2 cellular contexts compared by ENCODE assay signal in genomic region chr11:12180257-12181205, GRCh38.
TF ChIP-seq lines count a peak whose summit lies in the region.

No MANE protein-coding gene starts in this region.

TF ChIP-seq in SK-N-SH, 30 proteins besides CTCF, POLR2A, EP300 and RAD21 (continued from another document):
- TF ChIP-seq USF2 (IDR thresholded peaks at IDR 0.05; ENCODE audit: borderline replicate concordance, low read depth, low read length) (no peak), MXI1 (IDR thresholded peaks at IDR 0.05; ENCODE audit: low read depth, low read length) (no peak), POLR2AphosphoS5 (IDR thresholded peaks at IDR 0.05; ENCODE audit: low read depth, low read length) (no peak), PBX3 (IDR thresholded peaks at IDR 0.05) (no peak), FOXJ3 (CRISPR knock-in tag; IDR thresholded peaks at IDR 0.05) (no peak)

TF ChIP-seq in SK-N-SH treated with all-trans-retinoic acid at 6 μM for 48 hours, 23 proteins besides CTCF, POLR2A, EP300 and RAD21 (continued from another document):
- TF ChIP-seq POU6F1 (CRISPR knock-in tag; IDR thresholded peaks at IDR 0.05; ENCODE audit: borderline replicate concordance, low read depth), result no peak
- no peak for TF ChIP-seq ISL1 (CRISPR knock-in tag; IDR thresholded peaks at IDR 0.05)
- TF ChIP-seq CSRNP3 (CRISPR knock-in tag; IDR thresholded peaks at IDR 0.05), result no peak
- TF ChIP-seq TSHZ2 (CRISPR knock-in tag; IDR thresholded peaks at IDR 0.05), result no peak
- TF ChIP-seq ZNF70 (CRISPR knock-in tag; IDR thresholded peaks at IDR 0.05), result no peak
- TF ChIP-seq CREB5 (CRISPR knock-in tag; IDR thresholded peaks at IDR 0.05; ENCODE audit: low read depth), result no peak
